Comparison of ENCODE assay signal across 11 cellular contexts in genomic region chr1:8374356-8374755, GRCh38. TPM values are rescaled to one million over a fixed set of nuclear protein-coding genes. Genes with fewer than 3 reads are reported as not detected.
DNase-seq lines count a peak whose midpoint lies in the region; ATAC-seq and TF ChIP-seq lines count a peak whose summit lies in the region.
"Had no signal": no experiment of that assay in that cellular context is flagged by ENCODE, and none has a peak within 500 bp of the region (broad histone marks: within the 10 kb centered on the region; RNA-seq: fewer than 3 reads in every experiment).

No MANE protein-coding gene starts in this region.

- H3K27me3 Mint-ChIP-seq in IgD-negative memory B cell = no peaks in the 10 kb centered on the region
- H3K27me3 Mint-ChIP-seq in immature natural killer cell (ENCODE audit: low read depth in 3 of 3) = no peaks in the 10 kb centered on the region

- intact Hi-C loops in body of pancreas (cut with DNase I) = no loop called here
- intact Hi-C loops in spleen (cut with DNase I; ENCODE audit: low total_unique reads) = loop anchor here (10.0 kb wide), 1 partner anchor 50 kb away; no protein-coding TSS in a partner anchor

- in situ Hi-C loops in KBM-7 (cut with MboI; ENCODE audit: low pct_unique_long_range_greater_than_20kb, low sequenced_read_pairs) = no loop called here

- TF ChIP-seq POLR2A in body of pancreas (IDR thresholded peaks at IDR 0.05) (no peak), spleen (IDR thresholded peaks at IDR 0.05) (no peak)

- H3K4me1 ChIP-seq in body of pancreas (peaks cover 69% of the 10 kb centered on the region), spleen (peaks cover 37 to 99% (median 73%) of the 10 kb centered on the region in 6 donors)

- peak in 1 of 4 donors; percentile 11 for DNase-seq in body of pancreas
- DNase-seq in islet precursor cell = peak; percentile 50
- no peak for DNase-seq in spleen
- DNase-seq in immature natural killer cell = no peak
- no peak for DNase-seq in KBM-7
- DNase-seq in MG63 = no peak
- DNase-seq: activated CD8-positive, alpha-beta T cell treated with anti-CD3 and anti-CD28 coated beads, Interleukin-2, amount 10 ng/mL, durations not matched to agents 7 days and 5 days; effector CD8-positive, alpha-beta T cell; stimulated activated CD4-positive, alpha-beta T cell treated with anti-CD3 and anti-CD28 coated beads, Interleukin-2, amount 100 ng/mL, for 48 hours had no signal

- H3K9me3 Mint-ChIP-seq in IgD-negative memory B cell = no peaks in the 10 kb centered on the region
- no peaks in the 10 kb centered on the region for H3K9me3 Mint-ChIP-seq in immature natural killer cell

- H3K4me3 Mint-ChIP-seq in IgD-negative memory B cell (no peak overlapping the region), immature natural killer cell (no peak overlapping the region)
- H3K4me3 Mint-ChIP-seq: activated CD8-positive, alpha-beta T cell treated with anti-CD3 and anti-CD28 coated beads, Interleukin-2, amount 10 ng/mL, durations not matched to agents 7 days and 5 days had no signal

- H3K27me3 ChIP-seq in body of pancreas = no peaks in the 10 kb centered on the region
- H3K27me3 ChIP-seq in spleen (replicated peaks in 1 of 7) = no peaks in the 10 kb centered on the region
- no peaks in the 10 kb centered on the region for H3K27me3 ChIP-seq in MG63

- H3K9me3 ChIP-seq in body of pancreas (no peaks in the 10 kb centered on the region), spleen (no peaks in the 10 kb centered on the region), MG63 (no peaks in the 10 kb centered on the region)

- TF ChIP-seq CTCF in body of pancreas (IDR thresholded peaks at IDR 0.05) (no peak), spleen (IDR thresholded peaks at IDR 0.05 in 8 of 11, conservative IDR thresholded peaks at IDR 0.05 in 3 of 11) (no peak)

- H3K36me3 Mint-ChIP-seq in IgD-negative memory B cell (peaks cover 2% of the 10 kb centered on the region), immature natural killer cell (no peaks in the 10 kb centered on the region)

- H3K27ac Mint-ChIP-seq in IgD-negative memory B cell (peak overlapping the region; percentile 54 to 83 (median 70)), immature natural killer cell (no peak overlapping the region)
- H3K27ac Mint-ChIP-seq: activated CD8-positive, alpha-beta T cell treated with anti-CD3 and anti-CD28 coated beads, Interleukin-2, amount 10 ng/mL, durations not matched to agents 7 days and 5 days had no signal

- whole genome bisulfite sequencing in body of pancreas, 2 donors = 65 to 79% methylated on average over 5 of the region's 5 CpGs
- 82 to 91% (median 84%) methylated on average over 5 of the region's 5 CpGs for WGBS in spleen, 5 donors

- H3K36me3 ChIP-seq in body of pancreas (replicated peaks in 1 of 2; ENCODE audit: insufficient read depth in 1 of 2, low read depth in 2 of 2) (no peaks in the 10 kb centered on the region), spleen (peaks cover 0 to 81% (median 10%) of the 10 kb centered on the region in 6 donors), MG63 (peaks cover 41% of the 10 kb centered on the region)

- peaks cover 12 to 39% (median 22%) of the 10 kb centered on the region in 3 donors for H3K4me1 Mint-ChIP-seq in IgD-negative memory B cell
- H3K4me1 Mint-ChIP-seq in immature natural killer cell = peaks cover 32 to 42% of the 10 kb centered on the region in 2 donors

- H3K27ac ChIP-seq in body of pancreas (peak overlapping the region; percentile 9 to 86 (median 66)), spleen (peak overlapping the region; percentile 47 to 84 (median 74))

- ATAC-seq in body of pancreas (no peak), GM18873 (IDR thresholded peaks at IDR 0.05; ENCODE audit: low FRiP score, unreplicated experiment) (no peak)
- ATAC-seq: activated CD8-positive, alpha-beta T cell treated with anti-CD3 and anti-CD28 coated beads, Interleukin-2, amount 10 ng/mL, durations not matched to agents 7 days and 5 days had no signal

- H3K4me3 ChIP-seq in body of pancreas = no peak overlapping the region
- H3K4me3 ChIP-seq in spleen = no peak overlapping the region
- H3K4me3 ChIP-seq in MG63 = no peak overlapping the region

RNA-seq across cellular contexts. Expression of gene SLC45A1, which starts 56.4 kb away (rescaled TPM):
- polyA plus RNA-seq in IgD-negative memory B cell (0.38 TPM), spleen (1 to 10 TPM; 1.3 to 2.9 (median 1.4) TPM), immature natural killer cell (under 1 TPM in 2 of 3 donors, not detected in 1; 0.16 to 0.39 TPM)
- total RNA-seq in body of pancreas (1 to 10 TPM in 1 of 2 donors, not detected in 1; 1.6 TPM), spleen (1 to 10 TPM; 2.2 to 3.3 (median 2.9) TPM)
- 0.76 TPM in 1 of 2 replicates, not detected in the other for total RNA-seq in MG63 (2014; rRNA removed; shearing (Covaris generic); ENCODE audit: low replicate concordance)

Comparison
In these comparisons a context has a peak if more than half of its experiments do, and no peak if none do; other contexts are left out.
1. H3K27ac Mint-ChIP-seq: peak in IgD-negative memory B cell (3 of 3); none in immature natural killer cell (0 of 6).